ENCODE assay signal across 1 cellular context in genomic region chr11:843818-844692, GRCh38.
TF ChIP-seq lines count a peak whose summit lies in the region.

No MANE protein-coding gene starts in this region.

TF ChIP-seq in HepG2, 621 proteins besides CTCF, POLR2A, EP300 and RAD21 (continued from another document):
- 0 out of 4 replicates have a peak, but pooled peaks have one; percentile 16 to 38 for TF ChIP-seq HMGXB4 (CRISPR knock-in tag; IDR thresholded peaks at IDR 0.05; ENCODE audit: borderline replicate concordance in 1 of 2, low read depth in 1 of 2)
- TF ChIP-seq RXRB (CRISPR knock-in tag; IDR thresholded peaks at IDR 0.05; ENCODE audit: borderline replicate concordance) = peak; percentile 83; the same call in 1 of the 2 replicates
- 0 out of 2 replicates have a peak, but pooled peaks have one; percentile 30 for TF ChIP-seq SMAD9 (CRISPR knock-in tag; IDR thresholded peaks at IDR 0.05)
- peak; percentile 10; the same call in 1 of the 2 replicates for TF ChIP-seq KLF12 (CRISPR knock-in tag; IDR thresholded peaks at IDR 0.05; ENCODE audit: borderline replicate concordance)
- no peak for TF ChIP-seq NFYB (CRISPR knock-in tag; IDR thresholded peaks at IDR 0.05)
- peak; percentile 91 for TF ChIP-seq ETV5 (CRISPR knock-in tag; IDR thresholded peaks at IDR 0.05; ENCODE audit: borderline replicate concordance)
- TF ChIP-seq LBX2 (CRISPR knock-in tag; IDR thresholded peaks at IDR 0.05; ENCODE audit: borderline replicate concordance) = peak; percentile 53; the same call in 1 of the 2 replicates
- no peak for TF ChIP-seq ZSCAN25 (CRISPR knock-in tag; IDR thresholded peaks at IDR 0.05)
- peak; percentile 93 for TF ChIP-seq RXRA (CRISPR knock-in tag; IDR thresholded peaks at IDR 0.05)
- TF ChIP-seq HIVEP1 (CRISPR knock-in tag; IDR thresholded peaks at IDR 0.05) = peak; percentile 78; the same call in 1 of the 2 replicates
- TF ChIP-seq NCOA2 (CRISPR knock-in tag; IDR thresholded peaks at IDR 0.05) = peak; percentile 52; the same call in 1 of the 2 replicates
- 0 out of 2 replicates have a peak, but pooled peaks have one; percentile 17 for TF ChIP-seq REPIN1 (CRISPR knock-in tag; IDR thresholded peaks at IDR 0.05; ENCODE audit: borderline replicate concordance, low read depth)
- peak; percentile 28; the same call in 1 of the 2 replicates for TF ChIP-seq DNMT1 (CRISPR knock-in tag; IDR thresholded peaks at IDR 0.05)
